Comparison of ENCODE assay signal across 8 cellular contexts in genomic region chr11:6667733-6668374, GRCh38. TPM values are rescaled to one million over a fixed set of nuclear protein-coding genes. Genes with fewer than 3 reads are reported as not detected.
DNase-seq lines count a peak whose midpoint lies in the region; ATAC-seq and TF ChIP-seq lines count a peak whose summit lies in the region.

No MANE protein-coding gene starts in this region.

- DNase-seq in SIG-M5 treated with dmso at 0.1 percent for 504 hours (lab: John Stamatoyannopoulos, UW; ENCODE audit: unreplicated experiment) (peak; percentile 54), SIG-M5 (lab: John Stamatoyannopoulos, UW) (no peak), SK-N-DZ (ENCODE audit: low spot score) (peak; percentile 41), dermis blood vessel endothelial cell (peak; percentile 54), nephron progenitor cell (no peak), NCI-H2196 (lab: John Stamatoyannopoulos, UW; ENCODE audit: unreplicated experiment) (no peak)

- ATAC-seq in HG02623 (IDR thresholded peaks at IDR 0.05; ENCODE audit: unreplicated experiment) (peak; percentile 70), GM18870 (IDR thresholded peaks at IDR 0.05; ENCODE audit: unreplicated experiment) (no peak)

- no peaks in the 10 kb centered on the region for H3K36me3 Mint-ChIP-seq in nephron progenitor cell (ENCODE audit: low read depth)

- peaks cover 4% of the 10 kb centered on the region for H3K9me3 Mint-ChIP-seq in nephron progenitor cell

- H3K4me3 Mint-ChIP-seq in nephron progenitor cell = no peak overlapping the region

- TF ChIP-seq CTCF in nephron progenitor cell (IDR thresholded peaks at IDR 0.05) = peak; percentile 37

- H3K27me3 Mint-ChIP-seq in nephron progenitor cell (ENCODE audit: low read depth, poor library complexity) = peaks cover 28% of the 10 kb centered on the region

- no peak overlapping the region for H3K27ac Mint-ChIP-seq in nephron progenitor cell

- peaks cover 5% of the 10 kb centered on the region for H3K4me1 Mint-ChIP-seq in nephron progenitor cell

RNA-seq across cellular contexts. Expression of gene DCHS1, which starts 12.2 kb away (rescaled TPM):
- polyA plus RNA-seq in SK-N-DZ (2014; cell fraction: cytosol; rRNA removed) = 21.9 and 25.9 TPM in 2 replicates
- 31.8 and 52.5 TPM in 2 replicates for polyA plus RNA-seq in SK-N-DZ (2014; cell fraction: nucleus; rRNA removed)
- total RNA-seq in dermis blood vessel endothelial cell = 61.8 and 81.7 TPM in 2 replicates

RNA-seq across cellular contexts. Expression of gene MRPL17, which starts 15.3 kb away (rescaled TPM):
- polyA plus RNA-seq in SK-N-DZ (2014; cell fraction: cytosol; rRNA removed) = 118 and 378 TPM in 2 replicates
- 64.1 and 65.7 TPM in 2 replicates for polyA plus RNA-seq in SK-N-DZ (2014; cell fraction: nucleus; rRNA removed)
- total RNA-seq in dermis blood vessel endothelial cell = 31.2 and 61.6 TPM in 2 replicates

RNA-seq across cellular contexts. Expression of gene TPP1, which starts 48.6 kb away (rescaled TPM):
- 4.1 and 6.9 TPM in 2 replicates for polyA plus RNA-seq in SK-N-DZ (2014; cell fraction: cytosol; rRNA removed)
- 12.2 and 46.8 TPM in 2 replicates for polyA plus RNA-seq in SK-N-DZ (2014; cell fraction: nucleus; rRNA removed)
- 137 and 197 TPM in 2 replicates for total RNA-seq in dermis blood vessel endothelial cell

RNA-seq across cellular contexts. Expression of gene TAF10, which starts 55.8 kb away (rescaled TPM):
- 27.3 and 34.8 TPM in 2 replicates for polyA plus RNA-seq in SK-N-DZ (2014; cell fraction: cytosol; rRNA removed)
- 64.6 and 76.8 TPM in 2 replicates for polyA plus RNA-seq in SK-N-DZ (2014; cell fraction: nucleus; rRNA removed)
- 27.5 and 34.2 TPM in 2 replicates for total RNA-seq in dermis blood vessel endothelial cell

Comparison
In these comparisons a context has a peak if more than half of its experiments do, and no peak if none do; other contexts are left out.
1. DNase-seq: peak in SIG-M5 treated with dmso at 0.1 percent for 504 hours (single experiment), SK-N-DZ (single experiment) and dermis blood vessel endothelial cell (single experiment); none in SIG-M5 (single experiment), nephron progenitor cell (single experiment) and NCI-H2196 (single experiment).